2 cellular contexts compared by ENCODE assay signal in genomic region chr12:3119745-3120660, GRCh38.
TF ChIP-seq lines count a peak whose summit lies in the region.

No MANE protein-coding gene starts in this region.

TF ChIP-seq in SK-N-SH, 30 proteins besides CTCF, POLR2A, EP300 and RAD21 (continued from another document):
- TF ChIP-seq, protein P1, sequence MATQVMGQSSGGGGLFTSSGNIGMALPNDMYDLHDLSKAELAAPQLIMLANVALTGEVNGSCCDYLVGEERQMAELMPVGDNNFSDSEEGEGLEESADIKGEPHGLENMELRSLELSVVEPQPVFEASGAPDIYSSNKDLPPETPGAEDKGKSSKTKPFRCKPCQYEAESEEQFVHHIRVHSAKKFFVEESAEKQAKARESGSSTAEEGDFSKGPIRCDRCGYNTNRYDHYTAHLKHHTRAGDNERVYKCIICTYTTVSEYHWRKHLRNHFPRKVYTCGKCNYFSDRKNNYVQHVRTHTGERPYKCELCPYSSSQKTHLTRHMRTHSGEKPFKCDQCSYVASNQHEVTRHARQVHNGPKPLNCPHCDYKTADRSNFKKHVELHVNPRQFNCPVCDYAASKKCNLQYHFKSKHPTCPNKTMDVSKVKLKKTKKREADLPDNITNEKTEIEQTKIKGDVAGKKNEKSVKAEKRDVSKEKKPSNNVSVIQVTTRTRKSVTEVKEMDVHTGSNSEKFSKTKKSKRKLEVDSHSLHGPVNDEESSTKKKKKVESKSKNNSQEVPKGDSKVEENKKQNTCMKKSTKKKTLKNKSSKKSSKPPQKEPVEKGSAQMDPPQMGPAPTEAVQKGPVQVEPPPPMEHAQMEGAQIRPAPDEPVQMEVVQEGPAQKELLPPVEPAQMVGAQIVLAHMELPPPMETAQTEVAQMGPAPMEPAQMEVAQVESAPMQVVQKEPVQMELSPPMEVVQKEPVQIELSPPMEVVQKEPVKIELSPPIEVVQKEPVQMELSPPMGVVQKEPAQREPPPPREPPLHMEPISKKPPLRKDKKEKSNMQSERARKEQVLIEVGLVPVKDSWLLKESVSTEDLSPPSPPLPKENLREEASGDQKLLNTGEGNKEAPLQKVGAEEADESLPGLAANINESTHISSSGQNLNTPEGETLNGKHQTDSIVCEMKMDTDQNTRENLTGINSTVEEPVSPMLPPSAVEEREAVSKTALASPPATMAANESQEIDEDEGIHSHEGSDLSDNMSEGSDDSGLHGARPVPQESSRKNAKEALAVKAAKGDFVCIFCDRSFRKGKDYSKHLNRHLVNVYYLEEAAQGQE (IDR thresholded peaks at IDR 0.05; ENCODE audit: low read depth, low read length): no peak
- no peak for TF ChIP-seq GABPA (IDR thresholded peaks at IDR 0.05; ENCODE audit: low read depth)
- TF ChIP-seq MXI1 (IDR thresholded peaks at IDR 0.05; ENCODE audit: low read depth, low read length): no peak
- no peak for TF ChIP-seq EZH2phosphoT487 (IDR thresholded peaks at IDR 0.05; ENCODE audit: borderline replicate concordance, low read depth)
- TF ChIP-seq PBX3 (IDR thresholded peaks at IDR 0.05): no peak
- TF ChIP-seq ZBTB33 (IDR thresholded peaks at IDR 0.05; ENCODE audit: borderline replicate concordance, low read depth): no peak
- TF ChIP-seq TAF1 (IDR thresholded peaks at IDR 0.05; ENCODE audit: borderline replicate concordance, low read depth, low read length): no peak
TF ChIP-seq in SK-N-SH: peak in this region for 0.

TF ChIP-seq in SK-N-SH treated with all-trans-retinoic acid at 6 μM for 48 hours, 23 proteins besides CTCF, POLR2A, EP300 and RAD21 (continued from another document):
- TF ChIP-seq ZNF70 (CRISPR knock-in tag; IDR thresholded peaks at IDR 0.05): no peak
- TF ChIP-seq, protein P2, sequence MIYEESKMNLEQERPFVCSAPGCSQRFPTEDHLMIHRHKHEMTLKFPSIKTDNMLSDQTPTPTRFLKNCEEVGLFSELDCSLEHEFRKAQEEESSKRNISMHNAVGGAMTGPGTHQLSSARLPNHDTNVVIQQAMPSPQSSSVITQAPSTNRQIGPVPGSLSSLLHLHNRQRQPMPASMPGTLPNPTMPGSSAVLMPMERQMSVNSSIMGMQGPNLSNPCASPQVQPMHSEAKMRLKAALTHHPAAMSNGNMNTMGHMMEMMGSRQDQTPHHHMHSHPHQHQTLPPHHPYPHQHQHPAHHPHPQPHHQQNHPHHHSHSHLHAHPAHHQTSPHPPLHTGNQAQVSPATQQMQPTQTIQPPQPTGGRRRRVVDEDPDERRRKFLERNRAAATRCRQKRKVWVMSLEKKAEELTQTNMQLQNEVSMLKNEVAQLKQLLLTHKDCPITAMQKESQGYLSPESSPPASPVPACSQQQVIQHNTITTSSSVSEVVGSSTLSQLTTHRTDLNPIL (CRISPR knock-in tag; IDR thresholded peaks at IDR 0.05; ENCODE audit: low read depth): no peak
- no peak for TF ChIP-seq ARNTL (CRISPR knock-in tag; IDR thresholded peaks at IDR 0.05; ENCODE audit: borderline replicate concordance, low read depth)
